In genomic region chr9:134004131-134004873, GRCh38 we compare ENCODE assay signal across 26 cellular contexts.
"Had no signal": no experiment of that assay in that cellular context is flagged by ENCODE, and none has a peak within 500 bp of the region (broad histone marks: within the 10 kb centered on the region; RNA-seq: fewer than 3 reads in every experiment).

No MANE protein-coding gene starts in this region.

- H3K9me3 Mint-ChIP-seq: activated B cell treated with CpG ODN at 0.5 μM for 24 hours; activated naive CD8-positive, alpha-beta T cell treated with anti-CD3 and anti-CD28 coated beads for 36 hours; activated T-cell treated with anti-CD3 and anti-CD28 coated beads, Interleukin-2, amount 50 U/mL, for 24 hours; activated T-helper 2 cell treated with anti-CD3 and anti-CD28 coated beads, Interferon-gamma antibody, Interleukin-2, Interleukin-4, amounts not matched to agents 10 μg/mL and 5 μg/mL and 100 μg/mL, durations not matched to agents 14 hours and 24 hours and 36 hours; central memory CD8-positive, alpha-beta T cell; memory B cell; nephron progenitor cell; stimulated activated naive CD8-positive, alpha-beta T cell treated with anti-CD3 and anti-CD28 coated beads, Interleukin-15, amount 100 ng/mL, for 72 hours had no signal

- H3K4me3 ChIP-seq: breast epithelium, colonic mucosa, gastroesophageal sphincter, tibial artery had no signal

- H3K9me3 ChIP-seq: breast epithelium, colonic mucosa, gastroesophageal sphincter, tibial artery had no signal

- H3K4me1 Mint-ChIP-seq: activated CD4-positive, alpha-beta T cell treated with anti-CD3 and anti-CD28 coated beads for 36 hours; activated naive CD8-positive, alpha-beta T cell treated with anti-CD3 and anti-CD28 coated beads for 36 hours; central memory CD8-positive, alpha-beta T cell; nephron progenitor cell; stimulated activated naive CD8-positive, alpha-beta T cell treated with anti-CD3 and anti-CD28 coated beads, Interleukin-15, amount 100 ng/mL, for 72 hours had no signal

- DNase-seq: activated B cell treated with CpG ODN at 0.5 μM for 24 hours; activated CD4-positive, alpha-beta T cell treated with anti-CD3 and anti-CD28 coated beads for 36 hours; activated CD4-positive, alpha-beta T cell treated with anti-CD3 and anti-CD28 coated beads, Interleukin-2, amount 50 U/mL, for 4 hours; activated CD8-positive, alpha-beta memory T cell treated with anti-CD3 and anti-CD28 coated beads for 24 hours; activated CD8-positive, alpha-beta memory T cell treated with anti-CD3 and anti-CD28 coated beads, Interleukin-2, amount 50 U/mL, for 4 hours; activated naive CD4-positive, alpha-beta T cell treated with Interleukin-2 at 50 U/mL for 16 hours; activated naive CD8-positive, alpha-beta T cell treated with anti-CD3 and anti-CD28 coated beads for 36 hours; activated T-cell treated with anti-CD3 and anti-CD28 coated beads, Interleukin-2, amount 50 U/mL, for 24 hours; colonic mucosa; head of caudate nucleus; hypothalamus; left cardiac atrium; nephron progenitor cell; occipital lobe; retina; stimulated activated CD4-positive, alpha-beta T cell treated with anti-CD3 and anti-CD28 coated beads, Interleukin-4, amount 100 ng/mL, for 24 hours; stimulated activated naive CD8-positive, alpha-beta T cell treated with anti-CD3 and anti-CD28 coated beads, Interleukin-15, amount 100 ng/mL, for 72 hours; T1000; tibial artery had no signal

- H3K36me3 ChIP-seq: breast epithelium, colonic mucosa, gastroesophageal sphincter, tibial artery had no signal

- H3K4me1 ChIP-seq: breast epithelium, colonic mucosa, gastroesophageal sphincter, tibial artery had no signal

- ATAC-seq: activated CD4-positive, alpha-beta T cell treated with anti-CD3 and anti-CD28 coated beads for 36 hours; gastroesophageal sphincter; left cardiac atrium; stimulated activated naive CD8-positive, alpha-beta T cell treated with anti-CD3 and anti-CD28 coated beads, Interleukin-15, amount 100 ng/mL, for 72 hours had no signal

- H3K27ac Mint-ChIP-seq: activated B cell treated with CpG ODN at 0.5 μM for 24 hours; activated CD4-positive, alpha-beta T cell treated with anti-CD3 and anti-CD28 coated beads for 36 hours; activated naive CD8-positive, alpha-beta T cell treated with anti-CD3 and anti-CD28 coated beads for 36 hours; activated T-cell treated with anti-CD3 and anti-CD28 coated beads, Interleukin-2, amount 50 U/mL, for 24 hours; activated T-helper 2 cell treated with anti-CD3 and anti-CD28 coated beads, Interferon-gamma antibody, Interleukin-2, Interleukin-4, amounts not matched to agents 10 μg/mL and 5 μg/mL and 100 μg/mL, durations not matched to agents 14 hours and 24 hours and 36 hours; memory B cell; nephron progenitor cell; progenitor cell of endocrine pancreas; stimulated activated naive CD8-positive, alpha-beta T cell treated with anti-CD3 and anti-CD28 coated beads, Interleukin-15, amount 100 ng/mL, for 72 hours had no signal

- H3K27ac ChIP-seq: breast epithelium, colonic mucosa, epithelial cell of prostate, gastroesophageal sphincter, tibial artery had no signal

- H3K4me3 Mint-ChIP-seq: activated B cell treated with CpG ODN at 0.5 μM for 24 hours; activated CD4-positive, alpha-beta T cell treated with anti-CD3 and anti-CD28 coated beads for 36 hours; activated naive CD8-positive, alpha-beta T cell treated with anti-CD3 and anti-CD28 coated beads for 36 hours; activated T-cell treated with anti-CD3 and anti-CD28 coated beads, Interleukin-2, amount 50 U/mL, for 24 hours; central memory CD8-positive, alpha-beta T cell; memory B cell; nephron progenitor cell; stimulated activated naive CD8-positive, alpha-beta T cell treated with anti-CD3 and anti-CD28 coated beads, Interleukin-15, amount 100 ng/mL, for 72 hours had no signal

- H3K36me3 Mint-ChIP-seq: activated naive CD8-positive, alpha-beta T cell treated with anti-CD3 and anti-CD28 coated beads for 36 hours; memory B cell had no signal
